28 cellular contexts compared by ENCODE assay signal in the genomic region with DNA sequence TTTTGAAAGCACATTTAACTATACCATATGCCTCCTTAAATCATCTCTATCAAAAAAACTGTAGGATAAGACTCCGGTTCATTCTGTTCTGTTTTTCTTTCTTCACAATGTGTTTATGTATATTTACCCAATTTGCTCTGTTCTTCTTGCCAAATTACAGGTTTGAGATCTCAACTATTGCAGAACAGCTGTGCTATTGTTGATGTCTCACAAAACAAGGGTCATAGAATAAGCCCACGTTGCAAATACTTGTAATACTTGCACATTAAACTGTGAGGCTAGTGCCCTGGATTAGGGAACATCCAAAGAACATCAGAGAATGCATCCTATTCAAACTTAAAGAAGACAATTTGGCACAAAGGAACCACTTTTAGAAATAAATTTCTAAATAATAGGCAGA.
"Had no signal": no experiment of that assay in that cellular context is flagged by ENCODE, and none has a peak within 500 bp of the region (broad histone marks: within the 10 kb centered on the region; RNA-seq: fewer than 3 reads in every experiment).

No MANE protein-coding gene starts in this region.

- H3K27ac ChIP-seq: adrenal gland, SJCRH30, WERI-Rb-1 had no signal

- ATAC-seq: activated CD4-positive, alpha-beta T cell treated with anti-CD3 and anti-CD28 coated beads for 36 hours; Panc1; Right ventricle myocardium inferior had no signal

- H3K9me3 ChIP-seq: adrenal gland, MG63, SJCRH30, SK-N-SH had no signal

- H3K4me3 ChIP-seq: adrenal gland, MG63, SJCRH30 had no signal

- H3K36me3 ChIP-seq: MG63 had no signal

- DNase-seq: activated CD4-positive, alpha-beta memory T cell treated with anti-CD3 and anti-CD28 coated beads, Interleukin-2, amount 10 ng/mL, durations not matched to agents 7 days and 5 days; activated CD4-positive, alpha-beta T cell treated with anti-CD3 and anti-CD28 coated beads for 36 hours; activated CD4-positive, alpha-beta T cell treated with anti-CD3 and anti-CD28 coated beads, Interleukin-2, amount 50 U/mL, for 1 hour; activated gamma-delta T cell treated with Interleukin-2 at 50 U/mL for 16 hours; activated naive CD4-positive, alpha-beta T cell treated with anti-CD3 and anti-CD28 coated beads, Interleukin-2, amount 10 ng/mL, durations not matched to agents 7 days and 5 days; activated naive CD8-positive, alpha-beta T cell treated with anti-CD3 and anti-CD28 coated beads for 36 hours; activated T-cell treated with anti-CD3 and anti-CD28 coated beads for 4 hours; activated T-cell treated with anti-CD3 and anti-CD28 coated beads, Interleukin-2, amount 50 U/mL, for 48 hours; adrenal gland; anterior cingulate cortex; KG1; MG63; MV-4-11; NCI-H1092 treated with DMSO at 0.1 percent for 48 hours; NCI-H1417 treated with DMSO at 0.1 percent for 48 hours; NCI-H187; NCI-H2081 treated with DMSO at 0.1 percent for 48 hours; NCI-H446 treated with DMSO at 0.1 percent for 48 hours; NCI-H524 treated with DMSO at 0.1 percent for 48 hours; NK-92 treated with Interleukin-12 subunit alpha and Interleukin-12 subunit beta, amount 100 ng/mL, for 24 hours; OCI-M1; RPMI8226; SJCRH30; SK-N-SH; T-helper 1 cell; WERI-Rb-1 had no signal

- H3K4me1 ChIP-seq: adrenal gland, SJCRH30 had no signal

- H3K27me3 ChIP-seq: adrenal gland, MG63, SJCRH30 had no signal
